ENCODE assay signal across 8 cellular contexts in the genomic region with DNA sequence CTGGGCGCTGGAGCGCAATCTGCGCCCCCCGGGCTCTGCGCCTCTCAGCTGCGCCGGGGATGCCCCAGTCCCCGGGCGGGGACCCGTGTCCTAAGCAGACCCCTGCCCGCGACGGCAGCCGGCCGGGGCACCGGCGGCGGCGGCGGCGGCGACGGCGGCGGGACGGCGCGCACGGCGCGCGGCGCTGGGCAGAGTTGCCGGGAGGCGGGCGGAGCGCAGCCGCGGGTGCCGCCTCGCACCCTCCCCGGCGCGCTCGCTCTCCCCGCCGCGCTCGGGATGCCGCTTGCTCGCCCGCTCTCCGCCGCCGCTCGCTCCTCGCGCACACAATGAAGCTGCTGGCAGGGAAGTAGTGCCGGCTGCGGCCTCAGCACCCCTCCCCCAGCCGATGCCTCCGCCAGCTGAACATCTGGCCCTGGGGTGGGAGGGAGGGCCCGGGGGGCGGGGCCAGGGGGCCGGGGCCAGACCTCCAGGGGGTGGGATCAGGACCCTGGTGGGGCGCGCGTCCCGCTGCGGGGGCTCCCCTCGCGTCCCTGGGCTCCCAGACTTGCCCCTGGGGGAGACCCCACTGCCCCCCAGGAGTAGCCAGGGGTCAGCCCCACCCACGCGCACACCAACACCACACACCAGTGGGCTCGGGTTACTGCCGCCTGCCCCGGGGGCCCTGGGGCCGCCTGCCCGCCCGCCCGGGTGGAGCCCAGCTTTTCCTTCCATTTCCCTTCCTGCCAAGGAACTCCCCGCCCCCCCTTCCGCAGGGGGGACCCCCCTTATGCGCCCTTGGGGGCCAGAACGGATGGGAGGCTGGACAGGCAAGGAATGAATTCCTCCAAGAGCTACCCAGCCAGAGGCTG. TPM values are rescaled to one million over a fixed set of nuclear protein-coding genes. Genes with fewer than 3 reads are reported as not detected.
DNase-seq lines count a peak whose midpoint lies in the region; ATAC-seq and TF ChIP-seq lines count a peak whose summit lies in the region.

RCOR2 (minus strand) TSS at position 328 of the 848 bp plus-strand sequence. CDS start 708 bp downstream, outside the sequence.

- under 1% methylated on average over 85 of the region's 85 CpGs for WGBS in liver

- no peaks in the 10 kb centered on the region for H3K36me3 ChIP-seq in liver (ENCODE audit: control insufficient read depth in 4 of 4, insufficient read depth in 3 of 4, low read depth in 1 of 4, low read length in 3 of 4)

- H3K9ac ChIP-seq in liver (ENCODE audit: low read depth in 1 of 2, low read length in 2 of 2): no peak within 1 kb of the TSS

- intact Hi-C loops in activated CD4-positive, alpha-beta T cell treated with anti-CD3 and anti-CD28 coated beads, Interleukin-2, amount 10 ng/mL, durations not matched to agents 24 days and 14 days (cut with micrococcal nuclease): no loop called here
- intact Hi-C loops in dorsolateral prefrontal cortex (cut with DNase I): loop anchor here (2.0 to 5.0 kb wide), 3 partner anchors 22 to 80 kb away; partner anchors contain the start of genes MARK2 (in 2 of the 2) and NAA40 (in 2 of the 2)

- H3K4me3 Mint-ChIP-seq in HFFc6: peak within 1 kb of the TSS; percentile 81
- H3K4me3 Mint-ChIP-seq in activated CD4-positive, alpha-beta T cell treated with anti-CD3 and anti-CD28 coated beads, Interleukin-2, amount 10 ng/mL, durations not matched to agents 24 days and 14 days: peak within 1 kb of the TSS; percentile 86

- H3K4me1 Mint-ChIP-seq in HFFc6 (ENCODE audit: low read depth): peaks cover 6% of the 10 kb centered on the region; the same call in 1 of the 2 replicates
- peaks cover 10% of the 10 kb centered on the region for H3K4me1 Mint-ChIP-seq in activated CD4-positive, alpha-beta T cell treated with anti-CD3 and anti-CD28 coated beads, Interleukin-2, amount 10 ng/mL, durations not matched to agents 24 days and 14 days

- TF ChIP-seq RAD21 in liver (IDR thresholded peaks at IDR 0.05): no peak

- H3K4me3 ChIP-seq in dorsolateral prefrontal cortex: peak within 1 kb of the TSS; percentile 46 to 80 (median 63)
- peak within 1 kb of the TSS in 2 of 3 donors; percentile 8 to 52 for H3K4me3 ChIP-seq in liver (ENCODE audit: low read depth in 1 of 3, low read length in 3 of 3)

- H3K27ac Mint-ChIP-seq in HFFc6: no peak within 1 kb of the TSS
- peak within 1 kb of the TSS; percentile 45 for H3K27ac Mint-ChIP-seq in activated CD4-positive, alpha-beta T cell treated with anti-CD3 and anti-CD28 coated beads, Interleukin-2, amount 10 ng/mL, durations not matched to agents 24 days and 14 days

- H3K36me3 Mint-ChIP-seq in HFFc6 (ENCODE audit: low read depth): no peaks in the 10 kb centered on the region
- no peaks in the 10 kb centered on the region for H3K36me3 Mint-ChIP-seq in activated CD4-positive, alpha-beta T cell treated with anti-CD3 and anti-CD28 coated beads, Interleukin-2, amount 10 ng/mL, durations not matched to agents 24 days and 14 days (ENCODE audit: low read depth)

- no peaks in the 10 kb centered on the region for H3K9me3 Mint-ChIP-seq in HFFc6
- no peaks in the 10 kb centered on the region for H3K9me3 Mint-ChIP-seq in activated CD4-positive, alpha-beta T cell treated with anti-CD3 and anti-CD28 coated beads, Interleukin-2, amount 10 ng/mL, durations not matched to agents 24 days and 14 days

- H3K27me3 ChIP-seq in dorsolateral prefrontal cortex (no peaks in the 10 kb centered on the region), liver (ENCODE audit: control insufficient read depth in 4 of 4, insufficient read depth in 4 of 4, low read length in 3 of 4) (peaks cover 0 to 3% (median 0%) of the 10 kb centered on the region in 4 donors)

- H3K4me1 ChIP-seq in liver (ENCODE audit: control insufficient read depth in 4 of 4, insufficient read depth in 4 of 4, low read length in 3 of 4): peaks cover 12 to 35% (median 23%) of the 10 kb centered on the region in 4 donors

- H3K9me3 ChIP-seq in liver (ENCODE audit: control insufficient read depth in 4 of 4, low read length in 3 of 4): no peaks in the 10 kb centered on the region

- DNase-seq in C1 segment of cervical spinal cord (lab: John Stamatoyannopoulos, UW) (peak in 12 of 14 donors; percentile 49 to 86 (median 72)), HFFc6 (peak; percentile 45), NCI-H446 treated with DMSO at 0.1 percent for 48 hours (lab: John Stamatoyannopoulos, UW) (peak; percentile 80), dorsolateral prefrontal cortex (peak; percentile 68 to 92 (median 84))
- peak; percentile 88 for DNase-seq in activated CD4-positive, alpha-beta T cell treated with anti-CD3 and anti-CD28 coated beads, Interleukin-2, amount 10 ng/mL, durations not matched to agents 24 days and 14 days
- peak; percentile 41 to 56 for DNase-seq in stimulated activated CD4-positive, alpha-beta T cell treated with anti-CD3 and anti-CD28 coated beads, Interleukin-2, amount 100 ng/mL, for 48 hours

- H3K27ac ChIP-seq in dorsolateral prefrontal cortex (peak within 1 kb of the TSS; percentile 63 to 99 (median 95)), liver (ENCODE audit: low read depth in 1 of 2, low read length in 2 of 2) (peak within 1 kb of the TSS in 1 of 2 donors; percentile 20)

- no peak for ATAC-seq in HG03175 (IDR thresholded peaks at IDR 0.05; ENCODE audit: unreplicated experiment)

- TF ChIP-seq CTCF in HFFc6 (IDR thresholded peaks at IDR 0.05): no peak
- peak in 4 of 56 donors; percentile 7 to 21 (median 12) for TF ChIP-seq CTCF in dorsolateral prefrontal cortex (IDR thresholded peaks at IDR 0.05 in 54 of 56, conservative IDR thresholded peaks at IDR 0.05 in 2 of 56; ENCODE audit: low read depth in 1 of 56, partially characterized antibody in 56 of 56)
- no peak for TF ChIP-seq CTCF in liver (IDR thresholded peaks at IDR 0.05; ENCODE audit: low read depth, low read length, missing input control)

- no peaks in the 10 kb centered on the region; the same call in 1 of the 2 replicates for H3K27me3 Mint-ChIP-seq in HFFc6 (ENCODE audit: insufficient read depth)
- peaks cover 18% of the 10 kb centered on the region for H3K27me3 Mint-ChIP-seq in activated CD4-positive, alpha-beta T cell treated with anti-CD3 and anti-CD28 coated beads, Interleukin-2, amount 10 ng/mL, durations not matched to agents 24 days and 14 days

TF ChIP-seq in liver, 16 proteins besides CTCF, POLR2A, EP300 and RAD21 (continues in another document):
- TF ChIP-seq MAX (IDR thresholded peaks at IDR 0.05): no peak
- TF ChIP-seq JUND (IDR thresholded peaks at IDR 0.05): no peak
- TF ChIP-seq REST (IDR thresholded peaks at IDR 0.05): no peak
- TF ChIP-seq EGR1 (IDR thresholded peaks at IDR 0.05; ENCODE audit: low read depth in 2 of 2): no peak
- TF ChIP-seq FOXA1 (IDR thresholded peaks at IDR 0.05): no peak
- TF ChIP-seq NR2F2 (IDR thresholded peaks at IDR 0.05): no peak
- TF ChIP-seq TAF1 (conservative IDR thresholded peaks at IDR 0.05): no peak
- no peak for TF ChIP-seq YY1 (IDR thresholded peaks at IDR 0.05)
- TF ChIP-seq HNF4G (IDR thresholded peaks at IDR 0.05): no peak
- TF ChIP-seq HNF4A (conservative IDR thresholded peaks at IDR 0.05): no peak
- no peak for TF ChIP-seq FOXA2 (IDR thresholded peaks at IDR 0.05)

RNA-seq across cellular contexts. Expression of gene RCOR2, which starts in this region (rescaled TPM):
- under 1 TPM; 0.34 to 0.72 (median 0.41) TPM for total RNA-seq in HFFc6 (2021; fragmentation: NEBNext Ultra II Directional; extraction: Animal tissue kit (Norgen Biotek cat#: 25700))
- total RNA-seq in activated CD4-positive, alpha-beta T cell treated with anti-CD3 and anti-CD28 coated beads, Interleukin-2, amount 10 ng/mL, durations not matched to agents 24 days and 14 days: 0.26 and 0.28 TPM in 2 replicates
- total RNA-seq in dorsolateral prefrontal cortex: 10 to 100 TPM in 73 of 120 experiments, 1 to 10 TPM in 47; 4.7 to 20.2 (median 10.9) TPM
- under 1 TPM in 1 of 2 donors, not detected in 1; 0.19 TPM for total RNA-seq in liver
- polyA plus RNA-seq in liver: under 1 TPM in 1 of 2 donors, not detected in 1; 0.05 TPM

Comparison
In these comparisons a context has a peak if more than half of its experiments do, and no peak if none do; other contexts are left out.
1. Peak in DNase-seq in HFFc6; RNA of the gene not detected or under 1 TPM.
2. Peak in DNase-seq in activated CD4-positive, alpha-beta T cell treated with anti-CD3 and anti-CD28 coated beads, Interleukin-2, amount 10 ng/mL, durations not matched to agents 24 days and 14 days; RNA of the gene not detected or under 1 TPM.